In the genomic region with DNA sequence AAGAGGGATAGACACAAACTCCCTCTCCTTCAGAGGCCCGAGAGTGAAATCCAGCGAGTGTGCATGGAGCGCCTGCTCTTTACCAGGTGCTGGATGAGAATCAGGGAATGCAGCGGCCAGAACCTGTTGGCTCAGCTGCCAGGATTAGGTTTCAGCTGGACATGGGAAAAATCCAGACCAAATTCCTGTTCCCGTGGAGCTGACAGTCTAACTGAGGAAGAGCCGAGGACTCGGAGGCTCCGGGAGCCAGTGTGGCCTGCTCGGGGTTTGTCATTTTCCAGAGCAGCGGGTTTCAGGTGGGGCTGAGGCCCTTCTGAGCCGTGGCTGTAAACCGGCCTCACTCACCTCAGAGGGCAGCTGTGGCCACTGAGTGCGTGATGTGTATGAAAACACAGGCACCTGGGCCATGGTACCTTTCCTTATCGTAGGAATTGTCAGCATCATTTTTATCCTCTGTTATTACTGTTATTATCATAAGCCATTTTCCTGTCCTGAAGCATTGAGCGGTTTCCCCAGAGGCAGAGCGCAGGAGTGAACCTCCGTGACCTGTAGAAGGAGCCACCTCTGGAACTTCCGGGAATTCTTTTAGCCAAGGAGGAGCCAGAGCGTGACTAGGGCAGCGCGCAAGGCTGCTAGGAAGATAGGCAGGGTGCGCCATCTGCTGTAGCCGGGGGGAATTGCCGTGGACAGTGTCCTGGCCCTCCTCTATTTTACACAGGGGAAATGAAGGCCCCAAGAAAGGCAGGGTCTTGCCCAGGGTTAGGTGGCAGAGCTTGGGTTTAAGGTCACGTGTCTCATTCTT, we compare ENCODE assay signal across 1 cellular context.
TF ChIP-seq lines count a peak whose summit lies in the region.

No MANE protein-coding gene starts in this region.

TF ChIP-seq in HepG2, 621 proteins besides CTCF, POLR2A, EP300 and RAD21 (continued from another document and continues in another):
- TF ChIP-seq, protein P1, sequence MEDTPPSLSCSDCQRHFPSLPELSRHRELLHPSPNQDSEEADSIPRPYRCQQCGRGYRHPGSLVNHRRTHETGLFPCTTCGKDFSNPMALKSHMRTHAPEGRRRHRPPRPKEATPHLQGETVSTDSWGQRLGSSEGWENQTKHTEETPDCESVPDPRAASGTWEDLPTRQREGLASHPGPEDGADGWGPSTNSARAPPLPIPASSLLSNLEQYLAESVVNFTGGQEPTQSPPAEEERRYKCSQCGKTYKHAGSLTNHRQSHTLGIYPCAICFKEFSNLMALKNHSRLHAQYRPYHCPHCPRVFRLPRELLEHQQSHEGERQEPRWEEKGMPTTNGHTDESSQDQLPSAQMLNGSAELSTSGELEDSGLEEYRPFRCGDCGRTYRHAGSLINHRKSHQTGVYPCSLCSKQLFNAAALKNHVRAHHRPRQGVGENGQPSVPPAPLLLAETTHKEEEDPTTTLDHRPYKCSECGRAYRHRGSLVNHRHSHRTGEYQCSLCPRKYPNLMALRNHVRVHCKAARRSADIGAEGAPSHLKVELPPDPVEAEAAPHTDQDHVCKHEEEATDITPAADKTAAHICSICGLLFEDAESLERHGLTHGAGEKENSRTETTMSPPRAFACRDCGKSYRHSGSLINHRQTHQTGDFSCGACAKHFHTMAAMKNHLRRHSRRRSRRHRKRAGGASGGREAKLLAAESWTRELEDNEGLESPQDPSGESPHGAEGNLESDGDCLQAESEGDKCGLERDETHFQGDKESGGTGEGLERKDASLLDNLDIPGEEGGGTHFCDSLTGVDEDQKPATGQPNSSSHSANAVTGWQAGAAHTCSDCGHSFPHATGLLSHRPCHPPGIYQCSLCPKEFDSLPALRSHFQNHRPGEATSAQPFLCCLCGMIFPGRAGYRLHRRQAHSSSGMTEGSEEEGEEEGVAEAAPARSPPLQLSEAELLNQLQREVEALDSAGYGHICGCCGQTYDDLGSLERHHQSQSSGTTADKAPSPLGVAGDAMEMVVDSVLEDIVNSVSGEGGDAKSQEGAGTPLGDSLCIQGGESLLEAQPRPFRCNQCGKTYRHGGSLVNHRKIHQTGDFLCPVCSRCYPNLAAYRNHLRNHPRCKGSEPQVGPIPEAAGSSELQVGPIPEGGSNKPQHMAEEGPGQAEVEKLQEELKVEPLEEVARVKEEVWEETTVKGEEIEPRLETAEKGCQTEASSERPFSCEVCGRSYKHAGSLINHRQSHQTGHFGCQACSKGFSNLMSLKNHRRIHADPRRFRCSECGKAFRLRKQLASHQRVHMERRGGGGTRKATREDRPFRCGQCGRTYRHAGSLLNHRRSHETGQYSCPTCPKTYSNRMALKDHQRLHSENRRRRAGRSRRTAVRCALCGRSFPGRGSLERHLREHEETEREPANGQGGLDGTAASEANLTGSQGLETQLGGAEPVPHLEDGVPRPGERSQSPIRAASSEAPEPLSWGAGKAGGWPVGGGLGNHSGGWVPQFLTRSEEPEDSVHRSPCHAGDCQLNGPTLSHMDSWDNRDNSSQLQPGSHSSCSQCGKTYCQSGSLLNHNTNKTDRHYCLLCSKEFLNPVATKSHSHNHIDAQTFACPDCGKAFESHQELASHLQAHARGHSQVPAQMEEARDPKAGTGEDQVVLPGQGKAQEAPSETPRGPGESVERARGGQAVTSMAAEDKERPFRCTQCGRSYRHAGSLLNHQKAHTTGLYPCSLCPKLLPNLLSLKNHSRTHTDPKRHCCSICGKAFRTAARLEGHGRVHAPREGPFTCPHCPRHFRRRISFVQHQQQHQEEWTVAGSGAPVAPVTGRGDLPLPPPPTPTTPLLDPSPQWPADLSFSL (CRISPR knock-in tag; IDR thresholded peaks at IDR 0.05), result no peak
- TF ChIP-seq REXO4 (CRISPR knock-in tag; IDR thresholded peaks at IDR 0.05; ENCODE audit: borderline replicate concordance) (no peak), KAT8 (CRISPR knock-in tag; IDR thresholded peaks at IDR 0.05) (peak; percentile 95), ZNF775 (CRISPR knock-in tag; IDR thresholded peaks at IDR 0.05; ENCODE audit: borderline replicate concordance) (no peak), ZNF431 (CRISPR knock-in tag; IDR thresholded peaks at IDR 0.05; ENCODE audit: borderline replicate concordance, low read depth) (peak; percentile 76), MAZ (IDR thresholded peaks at IDR 0.05; ENCODE audit: borderline replicate concordance, low read depth, low read length) (no peak), MAZ (CRISPR knock-in tag; IDR thresholded peaks at IDR 0.05; ENCODE audit: low read depth) (peak; percentile 41), SMARCC2 (IDR thresholded peaks at IDR 0.05) (no peak), BORCS8-MEF2B (CRISPR knock-in tag; IDR thresholded peaks at IDR 0.05) (peak; percentile 39; the same call in 1 of the 2 replicates), ZNF816 (CRISPR knock-in tag; IDR thresholded peaks at IDR 0.05; ENCODE audit: borderline replicate concordance) (peak; percentile 61; the same call in 1 of the 2 replicates), ZNF562 (CRISPR knock-in tag; IDR thresholded peaks at IDR 0.05; ENCODE audit: borderline replicate concordance) (no peak), MZF1 (CRISPR knock-in tag; IDR thresholded peaks at IDR 0.05; ENCODE audit: borderline replicate concordance) (no peak), ZNF878 (CRISPR knock-in tag; IDR thresholded peaks at IDR 0.05) (peak; percentile 47; the same call in 1 of the 2 replicates), PAX8 (CRISPR knock-in tag; IDR thresholded peaks at IDR 0.05; ENCODE audit: borderline replicate concordance) (peak; percentile 53; the same call in 1 of the 2 replicates), ZNF883 (CRISPR knock-in tag; IDR thresholded peaks at IDR 0.05; ENCODE audit: not compliant biosample characterization) (peak; percentile 75), ZNF782 (CRISPR knock-in tag; IDR thresholded peaks at IDR 0.05; ENCODE audit: borderline replicate concordance) (peak; percentile 91), RELA (CRISPR knock-in tag; IDR thresholded peaks at IDR 0.05) (no peak; the same call in 1 of the 2 replicates), MEIS1 (CRISPR knock-in tag; IDR thresholded peaks at IDR 0.05; ENCODE audit: borderline replicate concordance) (peak; percentile 83; the same call in 1 of the 2 replicates), ZNF501 (CRISPR knock-in tag; IDR thresholded peaks at IDR 0.05) (peak; percentile 92), TCF7L2 (IDR thresholded peaks at IDR 0.05; ENCODE audit: low read depth, low read length) (no peak), STAG1 (CRISPR knock-in tag; IDR thresholded peaks at IDR 0.05) (peak; percentile 99), TCF12 (IDR thresholded peaks at IDR 0.05) (no peak), TCF12 (CRISPR knock-in tag; IDR thresholded peaks at IDR 0.05) (no peak), ZBTB7A (CRISPR knock-in tag; IDR thresholded peaks at IDR 0.05) (peak; percentile 43; the same call in 1 of the 2 replicates), MTA3 (CRISPR knock-in tag; IDR thresholded peaks at IDR 0.05) (no peak), GATA4 (IDR thresholded peaks at IDR 0.05; ENCODE audit: borderline replicate concordance, low read depth) (no peak), ZNF143 (CRISPR knock-in tag; IDR thresholded peaks at IDR 0.05) (0 out of 2 replicates have a peak, but pooled peaks have one; percentile 3), EED (CRISPR knock-in tag; IDR thresholded peaks at IDR 0.05) (no peak), MEF2D (CRISPR knock-in tag; IDR thresholded peaks at IDR 0.05) (peak; percentile 53; the same call in 1 of the 2 replicates)
- TF ChIP-seq, protein P2, sequence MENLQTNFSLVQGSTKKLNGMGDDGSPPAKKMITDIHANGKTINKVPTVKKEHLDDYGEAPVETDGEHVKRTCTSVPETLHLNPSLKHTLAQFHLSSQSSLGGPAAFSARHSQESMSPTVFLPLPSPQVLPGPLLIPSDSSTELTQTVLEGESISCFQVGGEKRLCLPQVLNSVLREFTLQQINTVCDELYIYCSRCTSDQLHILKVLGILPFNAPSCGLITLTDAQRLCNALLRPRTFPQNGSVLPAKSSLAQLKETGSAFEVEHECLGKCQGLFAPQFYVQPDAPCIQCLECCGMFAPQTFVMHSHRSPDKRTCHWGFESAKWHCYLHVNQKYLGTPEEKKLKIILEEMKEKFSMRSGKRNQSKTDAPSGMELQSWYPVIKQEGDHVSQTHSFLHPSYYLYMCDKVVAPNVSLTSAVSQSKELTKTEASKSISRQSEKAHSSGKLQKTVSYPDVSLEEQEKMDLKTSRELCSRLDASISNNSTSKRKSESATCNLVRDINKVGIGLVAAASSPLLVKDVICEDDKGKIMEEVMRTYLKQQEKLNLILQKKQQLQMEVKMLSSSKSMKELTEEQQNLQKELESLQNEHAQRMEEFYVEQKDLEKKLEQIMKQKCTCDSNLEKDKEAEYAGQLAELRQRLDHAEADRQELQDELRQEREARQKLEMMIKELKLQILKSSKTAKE (CRISPR knock-in tag; IDR thresholded peaks at IDR 0.05; ENCODE audit: borderline replicate concordance), result no peak
- TF ChIP-seq, protein P3, sequence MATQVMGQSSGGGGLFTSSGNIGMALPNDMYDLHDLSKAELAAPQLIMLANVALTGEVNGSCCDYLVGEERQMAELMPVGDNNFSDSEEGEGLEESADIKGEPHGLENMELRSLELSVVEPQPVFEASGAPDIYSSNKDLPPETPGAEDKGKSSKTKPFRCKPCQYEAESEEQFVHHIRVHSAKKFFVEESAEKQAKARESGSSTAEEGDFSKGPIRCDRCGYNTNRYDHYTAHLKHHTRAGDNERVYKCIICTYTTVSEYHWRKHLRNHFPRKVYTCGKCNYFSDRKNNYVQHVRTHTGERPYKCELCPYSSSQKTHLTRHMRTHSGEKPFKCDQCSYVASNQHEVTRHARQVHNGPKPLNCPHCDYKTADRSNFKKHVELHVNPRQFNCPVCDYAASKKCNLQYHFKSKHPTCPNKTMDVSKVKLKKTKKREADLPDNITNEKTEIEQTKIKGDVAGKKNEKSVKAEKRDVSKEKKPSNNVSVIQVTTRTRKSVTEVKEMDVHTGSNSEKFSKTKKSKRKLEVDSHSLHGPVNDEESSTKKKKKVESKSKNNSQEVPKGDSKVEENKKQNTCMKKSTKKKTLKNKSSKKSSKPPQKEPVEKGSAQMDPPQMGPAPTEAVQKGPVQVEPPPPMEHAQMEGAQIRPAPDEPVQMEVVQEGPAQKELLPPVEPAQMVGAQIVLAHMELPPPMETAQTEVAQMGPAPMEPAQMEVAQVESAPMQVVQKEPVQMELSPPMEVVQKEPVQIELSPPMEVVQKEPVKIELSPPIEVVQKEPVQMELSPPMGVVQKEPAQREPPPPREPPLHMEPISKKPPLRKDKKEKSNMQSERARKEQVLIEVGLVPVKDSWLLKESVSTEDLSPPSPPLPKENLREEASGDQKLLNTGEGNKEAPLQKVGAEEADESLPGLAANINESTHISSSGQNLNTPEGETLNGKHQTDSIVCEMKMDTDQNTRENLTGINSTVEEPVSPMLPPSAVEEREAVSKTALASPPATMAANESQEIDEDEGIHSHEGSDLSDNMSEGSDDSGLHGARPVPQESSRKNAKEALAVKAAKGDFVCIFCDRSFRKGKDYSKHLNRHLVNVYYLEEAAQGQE (IDR thresholded peaks at IDR 0.05; ENCODE audit: borderline replicate concordance in 1 of 2, low read depth in 1 of 2, low read length in 2 of 2), result no peak
- TF ChIP-seq, protein P4, sequence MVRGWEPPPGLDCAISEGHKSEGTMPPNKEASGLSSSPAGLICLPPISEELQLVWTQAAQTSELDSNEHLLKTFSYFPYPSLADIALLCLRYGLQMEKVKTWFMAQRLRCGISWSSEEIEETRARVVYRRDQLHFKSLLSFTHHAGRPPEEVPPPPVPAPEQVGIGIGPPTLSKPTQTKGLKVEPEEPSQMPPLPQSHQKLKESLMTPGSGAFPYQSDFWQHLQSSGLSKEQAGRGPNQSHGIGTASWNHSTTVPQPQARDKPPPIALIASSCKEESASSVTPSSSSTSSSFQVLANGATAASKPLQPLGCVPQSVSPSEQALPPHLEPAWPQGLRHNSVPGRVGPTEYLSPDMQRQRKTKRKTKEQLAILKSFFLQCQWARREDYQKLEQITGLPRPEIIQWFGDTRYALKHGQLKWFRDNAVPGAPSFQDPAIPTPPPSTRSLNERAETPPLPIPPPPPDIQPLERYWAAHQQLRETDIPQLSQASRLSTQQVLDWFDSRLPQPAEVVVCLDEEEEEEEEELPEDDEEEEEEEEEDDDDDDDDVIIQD (CRISPR knock-in tag; IDR thresholded peaks at IDR 0.05; ENCODE audit: low read depth), result peak; percentile 86; the same call in 1 of the 2 replicates
- TF ChIP-seq, protein P5, sequence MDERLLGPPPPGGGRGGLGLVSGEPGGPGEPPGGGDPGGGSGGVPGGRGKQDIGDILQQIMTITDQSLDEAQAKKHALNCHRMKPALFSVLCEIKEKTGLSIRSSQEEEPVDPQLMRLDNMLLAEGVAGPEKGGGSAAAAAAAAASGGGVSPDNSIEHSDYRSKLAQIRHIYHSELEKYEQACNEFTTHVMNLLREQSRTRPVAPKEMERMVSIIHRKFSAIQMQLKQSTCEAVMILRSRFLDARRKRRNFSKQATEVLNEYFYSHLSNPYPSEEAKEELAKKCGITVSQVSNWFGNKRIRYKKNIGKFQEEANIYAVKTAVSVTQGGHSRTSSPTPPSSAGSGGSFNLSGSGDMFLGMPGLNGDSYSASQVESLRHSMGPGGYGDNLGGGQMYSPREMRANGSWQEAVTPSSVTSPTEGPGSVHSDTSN (CRISPR knock-in tag; IDR thresholded peaks at IDR 0.05), result no peak
- TF ChIP-seq, protein P6, sequence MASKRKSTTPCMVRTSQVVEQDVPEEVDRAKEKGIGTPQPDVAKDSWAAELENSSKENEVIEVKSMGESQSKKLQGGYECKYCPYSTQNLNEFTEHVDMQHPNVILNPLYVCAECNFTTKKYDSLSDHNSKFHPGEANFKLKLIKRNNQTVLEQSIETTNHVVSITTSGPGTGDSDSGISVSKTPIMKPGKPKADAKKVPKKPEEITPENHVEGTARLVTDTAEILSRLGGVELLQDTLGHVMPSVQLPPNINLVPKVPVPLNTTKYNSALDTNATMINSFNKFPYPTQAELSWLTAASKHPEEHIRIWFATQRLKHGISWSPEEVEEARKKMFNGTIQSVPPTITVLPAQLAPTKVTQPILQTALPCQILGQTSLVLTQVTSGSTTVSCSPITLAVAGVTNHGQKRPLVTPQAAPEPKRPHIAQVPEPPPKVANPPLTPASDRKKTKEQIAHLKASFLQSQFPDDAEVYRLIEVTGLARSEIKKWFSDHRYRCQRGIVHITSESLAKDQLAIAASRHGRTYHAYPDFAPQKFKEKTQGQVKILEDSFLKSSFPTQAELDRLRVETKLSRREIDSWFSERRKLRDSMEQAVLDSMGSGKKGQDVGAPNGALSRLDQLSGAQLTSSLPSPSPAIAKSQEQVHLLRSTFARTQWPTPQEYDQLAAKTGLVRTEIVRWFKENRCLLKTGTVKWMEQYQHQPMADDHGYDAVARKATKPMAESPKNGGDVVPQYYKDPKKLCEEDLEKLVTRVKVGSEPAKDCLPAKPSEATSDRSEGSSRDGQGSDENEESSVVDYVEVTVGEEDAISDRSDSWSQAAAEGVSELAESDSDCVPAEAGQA (IDR thresholded peaks at IDR 0.05; ENCODE audit: low read depth), result no peak; the same call in 1 of the 2 replicates
- TF ChIP-seq, protein P6 (CRISPR knock-in tag; IDR thresholded peaks at IDR 0.05; ENCODE audit: borderline replicate concordance), result 0 out of 2 replicates have a peak, but pooled peaks have one; percentile 12
